In the genomic region with DNA sequence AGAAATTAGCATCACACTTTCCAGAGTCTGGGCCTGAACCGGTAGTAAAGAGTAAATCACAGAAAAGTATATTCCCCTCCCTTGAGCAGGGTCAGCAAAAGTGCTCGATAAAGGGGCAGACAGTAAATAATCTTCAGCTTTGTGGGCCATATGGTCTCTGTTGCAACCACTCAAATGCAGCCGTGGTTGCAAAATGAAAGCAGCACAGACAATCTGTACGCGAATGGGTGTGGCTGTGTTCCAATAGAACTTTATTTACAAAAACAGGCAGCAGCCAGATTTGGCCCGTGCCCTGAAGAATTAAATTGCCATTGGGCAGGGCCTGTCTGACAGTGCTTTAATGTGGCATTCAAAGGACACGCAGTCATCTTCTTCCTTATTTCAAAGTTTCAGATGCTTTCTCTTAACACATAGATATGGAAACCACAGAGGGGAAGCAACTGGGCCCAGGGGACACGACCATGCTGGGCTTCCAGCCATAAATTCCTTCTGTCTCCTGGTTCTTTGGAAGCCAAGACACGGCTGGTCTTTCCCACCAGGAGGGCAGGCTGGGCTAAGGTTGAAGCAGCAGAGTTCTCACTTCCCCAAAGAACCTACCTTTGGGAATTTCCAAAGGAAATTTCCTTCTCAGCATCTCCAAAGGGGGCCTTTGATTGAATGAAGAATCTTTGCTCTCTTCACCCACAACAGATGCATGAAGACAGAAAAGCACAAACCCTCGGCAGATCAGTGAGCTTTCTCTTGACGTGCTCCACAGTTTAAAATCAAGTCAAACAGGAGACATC, we compare ENCODE assay signal across 8 cellular contexts.
A peak's percentile ranks its signal among the peaks of the same experiment; 100 is the strongest.
DNase-seq lines count a peak whose midpoint lies in the region; ATAC-seq and TF ChIP-seq lines count a peak whose summit lies in the region.

No MANE protein-coding gene starts in this region.

- TF ChIP-seq EP300 in upper lobe of left lung (IDR thresholded peaks at IDR 0.05) = peak in 2 of 4 donors; percentile 56 to 74

- DNase-seq in GF-D8 (lab: John Stamatoyannopoulos, UW) = peak; percentile 45
- DNase-seq in LoVo (ENCODE audit: low spot score) = peak; percentile 49
- DNase-seq in activated B cell treated with CpG ODN at 0.5 μM for 24 hours = no peak
- DNase-seq in hippocampal formation (lab: John Stamatoyannopoulos, UW) = peak; percentile 56 to 59
- peak in 1 of 2 donors; percentile 77 for DNase-seq in upper lobe of left lung
- no peak for DNase-seq in iPS-NIHi11 (ENCODE audit: low spot score)
- no peak for DNase-seq in cortex of kidney (lab: John Stamatoyannopoulos, UW)

- 19 to 29% methylated on average over 9 to 11 of the region's 11 CpGs for WGBS in upper lobe of left lung, 2 donors

- intact Hi-C loops in activated B cell treated with CpG ODN at 0.5 μM for 24 hours (cut with micrococcal nuclease) = loop anchor here (1.0 to 10.0 kb wide), 7 partner anchors 15 to 400 kb away; no protein-coding TSS in a partner anchor

- CTCF ChIA-PET in activated B cell treated with CpG ODN at 0.5 μM for 24 hours (lab: Charles Lee) = no interaction called here

- H3K9me3 ChIP-seq in upper lobe of left lung = no peaks in the 10 kb centered on the region

- POLR2A ChIA-PET in activated B cell treated with CpG ODN at 0.5 μM for 24 hours (lab: Charles Lee) = interaction anchor here (0.6 to 1.1 kb wide), 2 partner anchors 36 to 166 kb away, joined by 4 read pairs; no protein-coding TSS in a partner anchor

- no peaks in the 10 kb centered on the region for H3K36me3 ChIP-seq in upper lobe of left lung

- peaks cover 60% of the 10 kb centered on the region for H3K4me1 Mint-ChIP-seq in activated B cell treated with CpG ODN at 0.5 μM for 24 hours

- H3K4me3 Mint-ChIP-seq in activated B cell treated with CpG ODN at 0.5 μM for 24 hours = peak overlapping the region; percentile 61

- H3K27me3 Mint-ChIP-seq in activated B cell treated with CpG ODN at 0.5 μM for 24 hours = peaks cover 2% of the 10 kb centered on the region

- TF ChIP-seq CTCF in activated B cell treated with CpG ODN at 0.5 μM for 24 hours (IDR thresholded peaks at IDR 0.05) (no peak), upper lobe of left lung (IDR thresholded peaks at IDR 0.05) (no peak)

- H3K9me3 Mint-ChIP-seq in activated B cell treated with CpG ODN at 0.5 μM for 24 hours = peaks cover 2% of the 10 kb centered on the region

- TF ChIP-seq POLR2A in upper lobe of left lung (IDR thresholded peaks at IDR 0.05) = no peak

- no peaks in the 10 kb centered on the region for H3K27me3 ChIP-seq in upper lobe of left lung

- peaks cover 51 to 58% (median 55%) of the 10 kb centered on the region in 4 donors for H3K4me1 ChIP-seq in upper lobe of left lung

- no peak overlapping the region for H3K27ac Mint-ChIP-seq in activated B cell treated with CpG ODN at 0.5 μM for 24 hours

- peak overlapping the region in 1 of 4 donors; percentile 8 for H3K4me3 ChIP-seq in upper lobe of left lung

- peak overlapping the region; percentile 64 to 81 (median 73) for H3K27ac ChIP-seq in upper lobe of left lung

- ATAC-seq in activated B cell treated with CpG ODN at 0.5 μM for 24 hours (ENCODE audit: low read depth) = peak; percentile 93
- ATAC-seq in upper lobe of left lung (ENCODE audit: low FRiP score in 2 of 2) = peak; percentile 19 to 65
- no peak for ATAC-seq in GM21717 (IDR thresholded peaks at IDR 0.05; ENCODE audit: unreplicated experiment)

- no peaks in the 10 kb centered on the region for H3K36me3 Mint-ChIP-seq in activated B cell treated with CpG ODN at 0.5 μM for 24 hours (ENCODE audit: low read depth)

Comparison
In these comparisons a context has a peak if more than half of its experiments do, and no peak if none do; other contexts are left out.
1. DNase-seq: peak in GF-D8 (single experiment), LoVo (single experiment) and hippocampal formation (2 of 2); none in activated B cell treated with CpG ODN at 0.5 μM for 24 hours (single experiment), iPS-NIHi11 (single experiment) and cortex of kidney (single experiment).